Comparison of ENCODE assay signal across 33 cellular contexts in the genomic region with DNA sequence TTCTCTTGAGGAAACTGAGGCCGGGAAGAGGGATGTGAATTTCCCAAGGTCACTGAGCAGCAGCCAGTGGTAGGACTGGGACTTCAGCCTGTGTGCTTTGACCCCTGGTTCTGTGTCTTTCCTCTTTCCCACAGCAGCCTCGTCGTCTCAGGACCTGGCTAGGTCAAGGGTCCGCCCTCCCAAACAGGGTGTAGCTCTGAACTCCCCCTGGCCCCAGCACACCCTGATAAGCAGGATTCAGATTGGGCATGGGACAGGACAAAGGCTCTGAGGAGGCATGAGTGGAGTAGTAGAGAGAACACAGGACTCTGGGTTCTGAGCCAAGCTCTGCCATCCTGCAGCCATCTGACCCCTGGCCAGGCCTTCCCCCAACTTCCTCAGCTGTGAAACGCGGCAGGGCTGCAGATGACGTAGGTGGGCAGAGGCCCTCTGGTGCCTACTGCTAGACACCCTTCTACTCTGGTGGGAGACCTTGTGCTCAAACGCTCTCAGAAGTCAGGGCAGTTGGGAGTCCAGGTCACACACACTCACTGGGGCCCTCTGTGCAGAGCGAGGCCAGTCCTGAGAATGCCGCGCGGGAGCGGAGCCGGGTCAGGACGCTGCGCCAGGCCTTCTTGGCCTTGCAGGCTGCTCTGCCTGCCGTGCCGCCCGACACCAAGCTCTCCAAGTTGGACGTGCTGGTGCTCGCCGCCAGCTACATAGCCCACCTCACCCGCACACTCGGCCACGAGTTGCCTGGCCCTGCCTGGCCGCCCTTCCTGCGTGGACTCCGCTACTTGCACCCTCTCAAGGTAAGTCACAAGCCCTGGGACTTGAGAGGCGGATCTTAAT. TPM values are rescaled to one million over a fixed set of nuclear protein-coding genes. Genes with fewer than 3 reads are reported as not detected.
"Had no signal": no experiment of that assay in that cellular context is flagged by ENCODE, and none has a peak within 500 bp of the region (broad histone marks: within the 10 kb centered on the region; RNA-seq: fewer than 3 reads in every experiment).

No MANE protein-coding gene starts in this region.

- H3K4me1 ChIP-seq: foreskin keratinocyte, heart left ventricle, left ventricle myocardium inferior, pancreas, psoas muscle, tibial artery, upper lobe of right lung had no signal

- H3K27ac Mint-ChIP-seq: activated CD4-positive, alpha-beta memory T cell treated with anti-CD3 and anti-CD28 coated beads for 36 hours; activated CD4-positive, alpha-beta T cell treated with anti-CD3 and anti-CD28 coated beads, Interleukin-2, amount 10 ng/mL, durations not matched to agents 24 days and 14 days; activated naive CD4-positive, alpha-beta T cell treated with anti-CD3 and anti-CD28 coated beads, Interleukin-2, amount 10 ng/mL, durations not matched to agents 7 days and 5 days; activated naive CD8-positive, alpha-beta T cell treated with anti-CD3 and anti-CD28 coated beads, Interleukin-2, amount 10 ng/mL, durations not matched to agents 7 days and 5 days; activated T-cell treated with anti-CD3 and anti-CD28 coated beads, Interleukin-2, amount 50 U/mL, for 24 hours; dendritic cell treated with granulocyte-macrophage colony-stimulating factor and Interleukin-4, amounts not matched to agents 40 ng/mL and 50 ng/mL, for 4 days; endodermal cell; nephron progenitor cell; stimulated activated memory B cell treated with anti-CD40 and anti-IgM and Interleukin-4, amounts not matched to agents 10 μg/mL and 1 μg/mL and 100 μg/mL, for 72 hours; T-helper 1 cell treated with Interleukin-12 subunit alpha and Interleukin-12 subunit beta and Interleukin-4 antibody, amounts not matched to agents 30 μg/mL and 1 μg/mL, for 36 hours had no signal

- ATAC-seq: foreskin keratinocyte; pancreas; stimulated activated memory B cell treated with anti-CD40 and anti-IgM and Interleukin-4, amounts not matched to agents 10 μg/mL and 1 μg/mL and 100 μg/mL, for 72 hours; stimulated activated naive CD8-positive, alpha-beta T cell treated with anti-CD3 and anti-CD28 coated beads, Interleukin-15, amount 100 ng/mL, for 72 hours; upper lobe of right lung had no signal

- H3K27ac ChIP-seq: foreskin keratinocyte, heart left ventricle, left ventricle myocardium inferior, pancreas, psoas muscle, tibial artery, upper lobe of right lung had no signal

- H3K4me3 Mint-ChIP-seq: activated CD4-positive, alpha-beta memory T cell treated with anti-CD3 and anti-CD28 coated beads for 36 hours; activated CD4-positive, alpha-beta T cell treated with anti-CD3 and anti-CD28 coated beads, Interleukin-2, amount 10 ng/mL, durations not matched to agents 24 days and 14 days; activated naive CD4-positive, alpha-beta T cell treated with anti-CD3 and anti-CD28 coated beads, Interleukin-2, amount 10 ng/mL, durations not matched to agents 7 days and 5 days; activated naive CD8-positive, alpha-beta T cell treated with anti-CD3 and anti-CD28 coated beads, Interleukin-2, amount 10 ng/mL, durations not matched to agents 7 days and 5 days; activated T-cell treated with anti-CD3 and anti-CD28 coated beads, Interleukin-2, amount 50 U/mL, for 24 hours; dendritic cell treated with granulocyte-macrophage colony-stimulating factor and Interleukin-4, amounts not matched to agents 40 ng/mL and 50 ng/mL, for 4 days; endodermal cell; nephron progenitor cell; stimulated activated memory B cell treated with anti-CD40 and anti-IgM and Interleukin-4, amounts not matched to agents 10 μg/mL and 1 μg/mL and 100 μg/mL, for 72 hours; stimulated activated naive CD8-positive, alpha-beta T cell treated with anti-CD3 and anti-CD28 coated beads, Interleukin-15, amount 100 ng/mL, for 72 hours; T-helper 1 cell treated with Interleukin-12 subunit alpha and Interleukin-12 subunit beta and Interleukin-4 antibody, amounts not matched to agents 30 μg/mL and 1 μg/mL, for 36 hours had no signal

- H3K9me3 Mint-ChIP-seq: activated CD4-positive, alpha-beta memory T cell treated with anti-CD3 and anti-CD28 coated beads for 36 hours; activated CD4-positive, alpha-beta T cell treated with anti-CD3 and anti-CD28 coated beads, Interleukin-2, amount 10 ng/mL, durations not matched to agents 24 days and 14 days; activated naive CD4-positive, alpha-beta T cell treated with anti-CD3 and anti-CD28 coated beads, Interleukin-2, amount 10 ng/mL, durations not matched to agents 7 days and 5 days; activated naive CD8-positive, alpha-beta T cell treated with anti-CD3 and anti-CD28 coated beads, Interleukin-2, amount 10 ng/mL, durations not matched to agents 7 days and 5 days; activated T-cell treated with anti-CD3 and anti-CD28 coated beads, Interleukin-2, amount 50 U/mL, for 24 hours; dendritic cell treated with granulocyte-macrophage colony-stimulating factor and Interleukin-4, amounts not matched to agents 40 ng/mL and 50 ng/mL, for 4 days; endodermal cell; nephron progenitor cell; stimulated activated memory B cell treated with anti-CD40 and anti-IgM and Interleukin-4, amounts not matched to agents 10 μg/mL and 1 μg/mL and 100 μg/mL, for 72 hours; stimulated activated naive CD8-positive, alpha-beta T cell treated with anti-CD3 and anti-CD28 coated beads, Interleukin-15, amount 100 ng/mL, for 72 hours; T-helper 1 cell treated with Interleukin-12 subunit alpha and Interleukin-12 subunit beta and Interleukin-4 antibody, amounts not matched to agents 30 μg/mL and 1 μg/mL, for 36 hours had no signal

- H3K4me3 ChIP-seq: heart left ventricle, left ventricle myocardium inferior, lung, pancreas, psoas muscle, tibial artery, upper lobe of right lung had no signal

- H3K4me1 Mint-ChIP-seq: activated naive CD4-positive, alpha-beta T cell treated with anti-CD3 and anti-CD28 coated beads, Interleukin-2, amount 10 ng/mL, durations not matched to agents 7 days and 5 days; activated naive CD8-positive, alpha-beta T cell treated with anti-CD3 and anti-CD28 coated beads, Interleukin-2, amount 10 ng/mL, durations not matched to agents 7 days and 5 days; endodermal cell had no signal

- H3K9me3 ChIP-seq: heart left ventricle, left ventricle myocardium inferior, pancreas, psoas muscle, tibial artery, upper lobe of right lung had no signal

- H3K36me3 Mint-ChIP-seq: activated CD4-positive, alpha-beta memory T cell treated with anti-CD3 and anti-CD28 coated beads for 36 hours; activated naive CD4-positive, alpha-beta T cell treated with anti-CD3 and anti-CD28 coated beads, Interleukin-2, amount 10 ng/mL, durations not matched to agents 7 days and 5 days; activated naive CD8-positive, alpha-beta T cell treated with anti-CD3 and anti-CD28 coated beads, Interleukin-2, amount 10 ng/mL, durations not matched to agents 7 days and 5 days; stimulated activated memory B cell treated with anti-CD40 and anti-IgM and Interleukin-4, amounts not matched to agents 10 μg/mL and 1 μg/mL and 100 μg/mL, for 72 hours had no signal

- H3K36me3 ChIP-seq: heart left ventricle, left ventricle myocardium inferior, pancreas, tibial artery, upper lobe of right lung had no signal

- DNase-seq: activated CD4-positive, alpha-beta memory T cell treated with anti-CD3 and anti-CD28 coated beads for 36 hours; activated CD4-positive, alpha-beta T cell treated with anti-CD3 and anti-CD28 coated beads, Interleukin-2, amount 10 ng/mL, durations not matched to agents 24 days and 14 days; activated CD4-positive, CD25-positive, alpha-beta regulatory T cell treated with anti-CD3 and anti-CD28 coated beads, Interleukin-2, amount 50 U/mL, for 72 hours; activated CD8-positive, alpha-beta memory T cell treated with anti-CD3 and anti-CD28 coated beads, Interleukin-2, amount 50 U/mL, for 48 hours; activated gamma-delta T cell; activated naive CD4-positive, alpha-beta T cell treated with anti-CD3 and anti-CD28 coated beads, Interleukin-2, amount 10 ng/mL, durations not matched to agents 7 days and 5 days; activated naive CD8-positive, alpha-beta T cell treated with anti-CD3 and anti-CD28 coated beads, Interleukin-2, amount 10 ng/mL, durations not matched to agents 7 days and 5 days; activated T-cell treated with anti-CD3 and anti-CD28 coated beads, Interleukin-2, amount 50 U/mL, for 24 hours; amniotic stem cell; central memory CD4-positive, alpha-beta T cell; endodermal cell; foreskin keratinocyte; heart left ventricle; left ventricle myocardium inferior; nephron progenitor cell; psoas muscle; stimulated activated CD4-positive, alpha-beta T cell treated with anti-CD3 and anti-CD28 coated beads, Interleukin-1b, Interleukin-23, amount 100 ng/mL, for 48 hours; stimulated activated CD4-positive, alpha-beta T cell treated with anti-CD3 and anti-CD28 coated beads, Interleukin-4, amount 100 ng/mL, for 4 hours; stimulated activated CD8-positive, alpha-beta memory T cell treated with anti-CD3 and anti-CD28 coated beads, Interleukin-4, amount 100 ng/mL, for 48 hours; stimulated activated naive CD8-positive, alpha-beta T cell treated with anti-CD3 and anti-CD28 coated beads, Interleukin-15, amount 100 ng/mL, for 72 hours; SW 1271; T-helper 9 cell; tibial artery; upper lobe of right lung had no signal

- H3K27me3 ChIP-seq: foreskin keratinocyte, heart left ventricle, pancreas, upper lobe of right lung had no signal

RNA-seq across cellular contexts. Expression of a gene that starts 1.0 kb away (rescaled TPM):
- total RNA-seq: activated CD4-positive, alpha-beta memory T cell treated with anti-CD3 and anti-CD28 coated beads for 36 hours; activated CD4-positive, alpha-beta T cell treated with anti-CD3 and anti-CD28 coated beads, Interleukin-2, amount 10 ng/mL, durations not matched to agents 24 days and 14 days; activated CD8-positive, alpha-beta memory T cell treated with anti-CD3 and anti-CD28 coated beads for 36 hours; activated naive CD8-positive, alpha-beta T cell treated with anti-CD3 and anti-CD28 coated beads, Interleukin-2, amount 10 ng/mL, durations not matched to agents 7 days and 5 days; endodermal cell; esophagus mucosa; upper lobe of right lung had no signal
- polyA plus RNA-seq: pancreas had no signal

RNA-seq across cellular contexts. Expression of a gene that starts 10.6 kb away (rescaled TPM):
- total RNA-seq: activated CD4-positive, alpha-beta memory T cell treated with anti-CD3 and anti-CD28 coated beads for 36 hours; activated CD4-positive, alpha-beta T cell treated with anti-CD3 and anti-CD28 coated beads, Interleukin-2, amount 10 ng/mL, durations not matched to agents 24 days and 14 days; activated CD8-positive, alpha-beta memory T cell treated with anti-CD3 and anti-CD28 coated beads for 36 hours; activated naive CD8-positive, alpha-beta T cell treated with anti-CD3 and anti-CD28 coated beads, Interleukin-2, amount 10 ng/mL, durations not matched to agents 7 days and 5 days; endodermal cell; esophagus mucosa; foreskin keratinocyte; heart left ventricle; left ventricle myocardium inferior; lung; mucosa of gallbladder; pancreas; psoas muscle; skeletal muscle tissue; upper lobe of right lung had no signal
- polyA plus RNA-seq: foreskin keratinocyte, heart left ventricle, lung, pancreas, psoas muscle had no signal

RNA-seq across cellular contexts. Expression of a gene that starts 26.2 kb away (rescaled TPM):
- total RNA-seq: esophagus mucosa, foreskin keratinocyte, skeletal muscle tissue had no signal
- polyA plus RNA-seq: foreskin keratinocyte had no signal
